Comparison of ENCODE assay signal across 1 cellular context in the genomic region with DNA sequence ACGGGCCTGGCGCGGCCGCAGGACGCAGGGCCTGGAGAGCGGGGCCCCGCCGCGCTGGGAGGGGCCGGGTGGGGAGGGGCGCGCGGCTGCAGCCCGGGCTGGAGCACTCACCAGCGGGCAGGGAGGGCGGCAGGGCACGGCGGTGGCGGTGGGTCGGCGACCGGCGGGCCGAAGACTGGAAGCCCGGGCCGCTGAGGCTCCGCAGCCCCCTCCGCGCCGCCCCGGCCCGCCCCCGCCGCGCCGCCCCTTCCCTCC.
TF ChIP-seq lines count a peak whose summit lies in the region.

A gene with protein sequence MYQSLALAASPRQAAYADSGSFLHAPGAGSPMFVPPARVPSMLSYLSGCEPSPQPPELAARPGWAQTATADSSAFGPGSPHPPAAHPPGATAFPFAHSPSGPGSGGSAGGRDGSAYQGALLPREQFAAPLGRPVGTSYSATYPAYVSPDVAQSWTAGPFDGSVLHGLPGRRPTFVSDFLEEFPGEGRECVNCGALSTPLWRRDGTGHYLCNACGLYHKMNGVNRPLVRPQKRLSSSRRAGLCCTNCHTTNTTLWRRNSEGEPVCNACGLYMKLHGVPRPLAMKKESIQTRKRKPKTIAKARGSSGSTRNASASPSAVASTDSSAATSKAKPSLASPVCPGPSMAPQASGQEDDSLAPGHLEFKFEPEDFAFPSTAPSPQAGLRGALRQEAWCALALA (minus strand): TSS at position 177 of the 255 bp plus-strand sequence. CDS start 474 bp downstream, outside the sequence.

TF ChIP-seq in A549, 52 proteins besides CTCF, POLR2A, EP300 and RAD21 (continued from another document):
- TF ChIP-seq RARB (CRISPR knock-in tag; IDR thresholded peaks at IDR 0.05) (no peak), MYC (IDR thresholded peaks at IDR 0.05; ENCODE audit: borderline replicate concordance, low read length) (no peak), HES2 (IDR thresholded peaks at IDR 0.05) (no peak), MAZ (IDR thresholded peaks at IDR 0.05; ENCODE audit: borderline replicate concordance, low read depth, low read length) (no peak), ZNF302 (CRISPR knock-in tag; IDR thresholded peaks at IDR 0.05) (no peak), KDM1A (IDR thresholded peaks at IDR 0.05; ENCODE audit: low read depth) (no peak), HOXB13 (CRISPR knock-in tag; IDR thresholded peaks at IDR 0.05; ENCODE audit: low read depth) (no peak), HDAC2 (IDR thresholded peaks at IDR 0.05) (no peak)
- TF ChIP-seq, protein P1, sequence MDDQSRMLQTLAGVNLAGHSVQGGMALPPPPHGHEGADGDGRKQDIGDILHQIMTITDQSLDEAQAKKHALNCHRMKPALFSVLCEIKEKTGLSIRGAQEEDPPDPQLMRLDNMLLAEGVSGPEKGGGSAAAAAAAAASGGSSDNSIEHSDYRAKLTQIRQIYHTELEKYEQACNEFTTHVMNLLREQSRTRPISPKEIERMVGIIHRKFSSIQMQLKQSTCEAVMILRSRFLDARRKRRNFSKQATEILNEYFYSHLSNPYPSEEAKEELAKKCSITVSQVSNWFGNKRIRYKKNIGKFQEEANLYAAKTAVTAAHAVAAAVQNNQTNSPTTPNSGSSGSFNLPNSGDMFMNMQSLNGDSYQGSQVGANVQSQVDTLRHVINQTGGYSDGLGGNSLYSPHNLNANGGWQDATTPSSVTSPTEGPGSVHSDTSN (IDR thresholded peaks at IDR 0.05), result no peak
- TF ChIP-seq, protein P2, sequence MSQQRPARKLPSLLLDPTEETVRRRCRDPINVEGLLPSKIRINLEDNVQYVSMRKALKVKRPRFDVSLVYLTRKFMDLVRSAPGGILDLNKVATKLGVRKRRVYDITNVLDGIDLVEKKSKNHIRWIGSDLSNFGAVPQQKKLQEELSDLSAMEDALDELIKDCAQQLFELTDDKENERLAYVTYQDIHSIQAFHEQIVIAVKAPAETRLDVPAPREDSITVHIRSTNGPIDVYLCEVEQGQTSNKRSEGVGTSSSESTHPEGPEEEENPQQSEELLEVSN (IDR thresholded peaks at IDR 0.05; ENCODE audit: borderline replicate concordance, low read depth), result no peak
